In genomic region chr13:44758595-44759221, GRCh38 we compare ENCODE assay signal across 9 cellular contexts.
DNase-seq lines count a peak whose midpoint lies in the region; ATAC-seq and TF ChIP-seq lines count a peak whose summit lies in the region.
"Had no signal": no experiment of that assay in that cellular context is flagged by ENCODE, and none has a peak within 500 bp of the region (broad histone marks: within the 10 kb centered on the region; RNA-seq: fewer than 3 reads in every experiment).

No MANE protein-coding gene starts in this region.

- ATAC-seq in activated CD4-positive, CD25-positive, alpha-beta regulatory T cell treated with anti-CD3 and anti-CD28 coated beads, Interleukin-2, amount 50 U/mL, for 24 hours, result peak; percentile 61 to 77
- no peak for ATAC-seq in WTC11

- TF ChIP-seq CTCF in fibroblast of pulmonary artery (IDR thresholded peaks at IDR 0.05; ENCODE audit: low read length, missing control alignments) (no peak), WTC11 (IDR thresholded peaks at IDR 0.05) (no peak)

- H3K9me3 Mint-ChIP-seq in WTC11, result no peaks in the 10 kb centered on the region
- H3K9me3 Mint-ChIP-seq: dendritic cell treated with granulocyte-macrophage colony-stimulating factor and Interleukin-4, amounts not matched to agents 40 ng/mL and 50 ng/mL, for 4 days had no signal

- H3K36me3 Mint-ChIP-seq in WTC11, result no peaks in the 10 kb centered on the region

- no peak overlapping the region for H3K4me3 Mint-ChIP-seq in WTC11
- H3K4me3 Mint-ChIP-seq: dendritic cell treated with granulocyte-macrophage colony-stimulating factor and Interleukin-4, amounts not matched to agents 40 ng/mL and 50 ng/mL, for 4 days had no signal

- peaks cover 12% of the 10 kb centered on the region for H3K4me1 Mint-ChIP-seq in WTC11

- H3K27ac Mint-ChIP-seq in WTC11, result no peak overlapping the region
- H3K27ac Mint-ChIP-seq: dendritic cell treated with granulocyte-macrophage colony-stimulating factor and Interleukin-4, amounts not matched to agents 40 ng/mL and 50 ng/mL, for 4 days had no signal

- DNase-seq in activated CD4-positive, CD25-positive, alpha-beta regulatory T cell treated with anti-CD3 and anti-CD28 coated beads, Interleukin-2, amount 50 U/mL, for 72 hours, result no peak
- peak; percentile 95 for DNase-seq in RKO (ENCODE audit: low spot score)
- peak; percentile 86 for DNase-seq in fibroblast of pulmonary artery (ENCODE audit: low read depth)
- peak; percentile 20 to 25 for DNase-seq in stimulated activated CD8-positive, alpha-beta memory T cell treated with anti-CD3 and anti-CD28 coated beads, Interleukin-15, amount 100 ng/mL, for 48 hours (ENCODE audit: low read depth in 2 of 2)
- no peak for DNase-seq in HuH-7.5 (ENCODE audit: low spot score)
- no peak for DNase-seq in HuH-7 (ENCODE audit: low spot score)
- DNase-seq in WTC11 (ENCODE audit: low spot score), result no peak

- POLR2A ChIA-PET in WTC11 (lab: Charles Lee), result no interaction called here

- CTCF ChIA-PET in WTC11 (lab: Charles Lee), result no interaction called here

- H3K27me3 Mint-ChIP-seq in WTC11 (ENCODE audit: low read depth), result no peaks in the 10 kb centered on the region

- H3K4me3 ChIP-seq in fibroblast of pulmonary artery (replicated peaks; ENCODE audit: low read depth, low read length), result no peak overlapping the region

TF ChIP-seq in WTC11, 78 proteins besides CTCF, POLR2A, EP300 and RAD21:
- no peak for TF ChIP-seq RORB (CRISPR knock-in tag; IDR thresholded peaks at IDR 0.05)
- TF ChIP-seq USF2 (CRISPR knock-in tag; IDR thresholded peaks at IDR 0.05), result no peak
- no peak for TF ChIP-seq ZNF232 (CRISPR knock-in tag; IDR thresholded peaks at IDR 0.05)
- TF ChIP-seq ZMAT4 (CRISPR knock-in tag; IDR thresholded peaks at IDR 0.05), result no peak
- TF ChIP-seq SOX15 (CRISPR knock-in tag; IDR thresholded peaks at IDR 0.05), result no peak
- no peak for TF ChIP-seq ZSCAN18 (CRISPR knock-in tag; IDR thresholded peaks at IDR 0.05)
- no peak for TF ChIP-seq PRDM15 (CRISPR knock-in tag; IDR thresholded peaks at IDR 0.05)
- no peak for TF ChIP-seq RELA (CRISPR knock-in tag; IDR thresholded peaks at IDR 0.05; ENCODE audit: borderline replicate concordance)
- TF ChIP-seq IRF2 (CRISPR knock-in tag; IDR thresholded peaks at IDR 0.05; ENCODE audit: borderline replicate concordance, low read depth), result no peak
- no peak for TF ChIP-seq ZNF512 (CRISPR knock-in tag; IDR thresholded peaks at IDR 0.05; ENCODE audit: borderline replicate concordance)
- no peak for TF ChIP-seq MXD4 (CRISPR knock-in tag; IDR thresholded peaks at IDR 0.05; ENCODE audit: borderline replicate concordance)
- no peak for TF ChIP-seq FOXK1 (CRISPR knock-in tag; IDR thresholded peaks at IDR 0.05)
TF ChIP-seq in WTC11: peak in this region for 0.

Comparison
In these comparisons a context has a peak if more than half of its experiments do, and no peak if none do; other contexts are left out.
1. DNase-seq: peak in RKO (single experiment), fibroblast of pulmonary artery (single experiment) and stimulated activated CD8-positive, alpha-beta memory T cell treated with anti-CD3 and anti-CD28 coated beads, Interleukin-15, amount 100 ng/mL, for 48 hours (2 of 2); none in activated CD4-positive, CD25-positive, alpha-beta regulatory T cell treated with anti-CD3 and anti-CD28 coated beads, Interleukin-2, amount 50 U/mL, for 72 hours (single experiment), HuH-7.5 (single experiment), HuH-7 (single experiment) and WTC11 (single experiment).